26 cellular contexts compared by ENCODE assay signal in genomic region chr2:136001147-136001546, GRCh38. TPM values are rescaled to one million over a fixed set of nuclear protein-coding genes. Genes with fewer than 3 reads are reported as not detected.
DNase-seq lines count a peak whose midpoint lies in the region; ATAC-seq and TF ChIP-seq lines count a peak whose summit lies in the region.
"Had no signal": no experiment of that assay in that cellular context is flagged by ENCODE, and none has a peak within 500 bp of the region (broad histone marks: within the 10 kb centered on the region; RNA-seq: fewer than 3 reads in every experiment).

No MANE protein-coding gene starts in this region.

- POLR2A ChIA-PET in activated naive CD8-positive, alpha-beta T cell treated with anti-CD3 and anti-CD28 coated beads, Interleukin-2, amount 10 ng/mL, durations not matched to agents 7 days and 5 days (lab: Charles Lee): no interaction called here

- peaks cover 8% of the 10 kb centered on the region for H3K9me3 Mint-ChIP-seq in activated naive CD8-positive, alpha-beta T cell treated with anti-CD3 and anti-CD28 coated beads, Interleukin-2, amount 10 ng/mL, durations not matched to agents 7 days and 5 days
- no peaks in the 10 kb centered on the region for H3K9me3 Mint-ChIP-seq in activated naive CD8-positive, alpha-beta T cell treated with anti-CD3 and anti-CD28 coated beads for 36 hours
- peaks cover 6% of the 10 kb centered on the region for H3K9me3 Mint-ChIP-seq in stimulated activated naive CD8-positive, alpha-beta T cell treated with anti-CD3 and anti-CD28 coated beads, Interleukin-15, Interleukin-2, amounts not matched to agents 100 ng/mL and 50 ng/mL, for 24 hours
- H3K9me3 Mint-ChIP-seq: activated naive CD4-positive, alpha-beta T cell treated with anti-CD3 and anti-CD28 coated beads for 36 hours; activated T-cell treated with anti-CD3 and anti-CD28 coated beads, Interleukin-2, amount 50 U/mL, for 24 hours had no signal

- peak overlapping the region; percentile 24 for H3K27ac Mint-ChIP-seq in activated naive CD8-positive, alpha-beta T cell treated with anti-CD3 and anti-CD28 coated beads, Interleukin-2, amount 10 ng/mL, durations not matched to agents 7 days and 5 days
- no peak overlapping the region for H3K27ac Mint-ChIP-seq in activated naive CD8-positive, alpha-beta T cell treated with anti-CD3 and anti-CD28 coated beads for 36 hours
- peak overlapping the region; percentile 27 for H3K27ac Mint-ChIP-seq in T-helper 17 cell
- peak overlapping the region; percentile 27 for H3K27ac Mint-ChIP-seq in stimulated activated naive CD8-positive, alpha-beta T cell treated with anti-CD3 and anti-CD28 coated beads, Interleukin-15, Interleukin-2, amounts not matched to agents 100 ng/mL and 50 ng/mL, for 24 hours
- H3K27ac Mint-ChIP-seq: activated naive CD4-positive, alpha-beta T cell treated with anti-CD3 and anti-CD28 coated beads for 36 hours had no signal

- H3K9me3 ChIP-seq in T-helper 17 cell (ENCODE audit: control insufficient read depth, low read length, poor library complexity, severe bottlenecking): no peaks in the 10 kb centered on the region
- H3K9me3 ChIP-seq: tibial nerve had no signal

- no peak overlapping the region for H3K4me3 Mint-ChIP-seq in activated naive CD8-positive, alpha-beta T cell treated with anti-CD3 and anti-CD28 coated beads, Interleukin-2, amount 10 ng/mL, durations not matched to agents 7 days and 5 days
- H3K4me3 Mint-ChIP-seq in activated naive CD8-positive, alpha-beta T cell treated with anti-CD3 and anti-CD28 coated beads for 36 hours: no peak overlapping the region
- no peak overlapping the region for H3K4me3 Mint-ChIP-seq in T-helper 17 cell
- no peak overlapping the region for H3K4me3 Mint-ChIP-seq in stimulated activated naive CD8-positive, alpha-beta T cell treated with anti-CD3 and anti-CD28 coated beads, Interleukin-15, Interleukin-2, amounts not matched to agents 100 ng/mL and 50 ng/mL, for 24 hours
- H3K4me3 Mint-ChIP-seq: activated naive CD4-positive, alpha-beta T cell treated with anti-CD3 and anti-CD28 coated beads for 36 hours; activated T-cell treated with anti-CD3 and anti-CD28 coated beads, Interleukin-2, amount 50 U/mL, for 24 hours; H9 had no signal

- no peaks in the 10 kb centered on the region for H3K4me1 ChIP-seq in foreskin keratinocyte

- no peaks in the 10 kb centered on the region for H3K27me3 ChIP-seq in foreskin keratinocyte
- H3K27me3 ChIP-seq: dorsolateral prefrontal cortex, tibial nerve had no signal

- peaks cover 29% of the 10 kb centered on the region for H3K4me1 Mint-ChIP-seq in activated naive CD8-positive, alpha-beta T cell treated with anti-CD3 and anti-CD28 coated beads, Interleukin-2, amount 10 ng/mL, durations not matched to agents 7 days and 5 days
- H3K4me1 Mint-ChIP-seq in activated naive CD8-positive, alpha-beta T cell treated with anti-CD3 and anti-CD28 coated beads for 36 hours: peaks cover 19% of the 10 kb centered on the region
- peaks cover 16% of the 10 kb centered on the region for H3K4me1 Mint-ChIP-seq in T-helper 17 cell
- peaks cover 45% of the 10 kb centered on the region for H3K4me1 Mint-ChIP-seq in stimulated activated naive CD8-positive, alpha-beta T cell treated with anti-CD3 and anti-CD28 coated beads, Interleukin-15, Interleukin-2, amounts not matched to agents 100 ng/mL and 50 ng/mL, for 24 hours (ENCODE audit: low read depth)

- DNase-seq in activated naive CD8-positive, alpha-beta T cell treated with anti-CD3 and anti-CD28 coated beads, Interleukin-2, amount 10 ng/mL, durations not matched to agents 7 days and 5 days: no peak
- DNase-seq in activated naive CD8-positive, alpha-beta T cell treated with anti-CD3 and anti-CD28 coated beads for 36 hours: no peak
- no peak for DNase-seq in T-helper 17 cell
- DNase-seq in foreskin keratinocyte: peak in 1 of 2 donors; percentile 11
- no peak for DNase-seq in H4 (ENCODE audit: low spot score)
- DNase-seq: ACHN; activated naive CD4-positive, alpha-beta T cell treated with anti-CD3 and anti-CD28 coated beads for 36 hours; activated T-cell treated with anti-CD3 and anti-CD28 coated beads, Interleukin-2, amount 50 U/mL, for 24 hours; aorta; C1 segment of cervical spinal cord; central memory CD4-positive, alpha-beta T cell; DND-41; dorsolateral prefrontal cortex; H9; left cardiac atrium; NCI-H1092 treated with DMSO at 0.1 percent for 48 hours; NCI-H2029; NCI-H345; OCI-M1 had no signal

- no peak for TF ChIP-seq CTCF in foreskin keratinocyte (conservative IDR thresholded peaks at IDR 0.05)

- no peaks in the 10 kb centered on the region for H3K27me3 Mint-ChIP-seq in activated naive CD8-positive, alpha-beta T cell treated with anti-CD3 and anti-CD28 coated beads, Interleukin-2, amount 10 ng/mL, durations not matched to agents 7 days and 5 days
- H3K27me3 Mint-ChIP-seq in activated naive CD8-positive, alpha-beta T cell treated with anti-CD3 and anti-CD28 coated beads for 36 hours: no peaks in the 10 kb centered on the region
- H3K27me3 Mint-ChIP-seq in T-helper 17 cell: no peaks in the 10 kb centered on the region
- no peaks in the 10 kb centered on the region for H3K27me3 Mint-ChIP-seq in stimulated activated naive CD8-positive, alpha-beta T cell treated with anti-CD3 and anti-CD28 coated beads, Interleukin-15, Interleukin-2, amounts not matched to agents 100 ng/mL and 50 ng/mL, for 24 hours
- H3K27me3 Mint-ChIP-seq: activated T-cell treated with anti-CD3 and anti-CD28 coated beads, Interleukin-2, amount 50 U/mL, for 24 hours had no signal

- ATAC-seq in activated naive CD8-positive, alpha-beta T cell treated with anti-CD3 and anti-CD28 coated beads, Interleukin-2, amount 10 ng/mL, durations not matched to agents 7 days and 5 days (ENCODE audit: low read depth): no peak
- ATAC-seq in T-helper 17 cell (no peak), foreskin keratinocyte (peak; percentile 18), HG03045 (IDR thresholded peaks at IDR 0.05; ENCODE audit: unreplicated experiment) (no peak), GM18502 (IDR thresholded peaks at IDR 0.05; ENCODE audit: poor library complexity, unreplicated experiment) (no peak)
- ATAC-seq: activated CD4-positive, CD25-positive, alpha-beta regulatory T cell treated with anti-CD3 and anti-CD28 coated beads, Interleukin-2, amount 50 U/mL, for 24 hours; HepG2; left cardiac atrium had no signal

- no peak overlapping the region for H3K27ac ChIP-seq in foreskin keratinocyte
- H3K27ac ChIP-seq: epithelial cell of prostate had no signal

- H3K36me3 Mint-ChIP-seq in activated naive CD8-positive, alpha-beta T cell treated with anti-CD3 and anti-CD28 coated beads, Interleukin-2, amount 10 ng/mL, durations not matched to agents 7 days and 5 days: peaks cover 36% of the 10 kb centered on the region
- peaks cover 13% of the 10 kb centered on the region for H3K36me3 Mint-ChIP-seq in activated naive CD8-positive, alpha-beta T cell treated with anti-CD3 and anti-CD28 coated beads for 36 hours
- peaks cover 3% of the 10 kb centered on the region for H3K36me3 Mint-ChIP-seq in T-helper 17 cell (ENCODE audit: low read depth)
- H3K36me3 Mint-ChIP-seq in stimulated activated naive CD8-positive, alpha-beta T cell treated with anti-CD3 and anti-CD28 coated beads, Interleukin-15, Interleukin-2, amounts not matched to agents 100 ng/mL and 50 ng/mL, for 24 hours (ENCODE audit: low read depth): peaks cover 8% of the 10 kb centered on the region

RNA-seq across cellular contexts. Expression of gene DARS1, which starts 15.7 kb away (rescaled TPM):
- 100 to 1,000 TPM; 117 to 118 TPM for total RNA-seq in activated naive CD8-positive, alpha-beta T cell treated with anti-CD3 and anti-CD28 coated beads, Interleukin-2, amount 10 ng/mL, durations not matched to agents 7 days and 5 days
- total RNA-seq in activated naive CD8-positive, alpha-beta T cell treated with anti-CD3 and anti-CD28 coated beads for 36 hours: 100 to 1,000 TPM; 165 to 173 TPM
- 10 to 100 TPM; 53.8 to 72.1 TPM for total RNA-seq in T-helper 17 cell
- total RNA-seq in foreskin keratinocyte: 74.8 and 77.5 TPM in 2 replicates
- 45.2 and 45.6 TPM in 2 replicates for polyA plus RNA-seq in foreskin keratinocyte
- total RNA-seq in H4 (2014; rRNA removed; shearing (Covaris generic)): 94.4 and 100 TPM in 2 replicates
